ENCODE assay signal across 20 cellular contexts in the genomic region with DNA sequence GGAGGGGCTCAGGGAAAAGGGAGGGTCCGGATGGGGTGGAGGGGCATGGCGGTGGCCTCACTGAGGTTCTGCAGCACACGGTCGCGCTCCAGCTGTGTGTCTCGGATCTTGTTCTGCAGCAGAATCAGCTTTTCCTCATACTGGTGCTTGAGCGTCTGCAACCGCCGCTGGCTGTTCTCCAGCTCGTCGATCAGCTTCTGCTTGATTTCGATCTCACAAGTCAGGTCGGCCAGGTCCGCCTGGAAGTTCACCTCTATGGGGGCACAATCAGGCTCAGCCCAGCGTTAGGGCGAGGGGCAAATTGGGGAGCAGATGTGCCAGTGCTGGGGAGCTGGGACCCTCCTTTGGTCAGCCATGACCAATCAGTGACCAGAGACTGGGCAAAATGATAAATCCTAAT. TPM values are rescaled to one million over a fixed set of nuclear protein-coding genes. Genes with fewer than 3 reads are reported as not detected.
DNase-seq lines count a peak whose midpoint lies in the region; ATAC-seq and TF ChIP-seq lines count a peak whose summit lies in the region.
"Had no signal": no experiment of that assay in that cellular context is flagged by ENCODE, and none has a peak within 500 bp of the region (broad histone marks: within the 10 kb centered on the region; RNA-seq: fewer than 3 reads in every experiment).

No MANE protein-coding gene starts in this region.

- no peaks in the 10 kb centered on the region for H3K4me1 Mint-ChIP-seq in activated CD8-positive, alpha-beta T cell treated with anti-CD3 and anti-CD28 coated beads, Interleukin-2, amount 10 ng/mL, durations not matched to agents 7 days and 5 days (ENCODE audit: low read depth)
- H3K4me1 Mint-ChIP-seq in activated CD8-positive, alpha-beta T cell treated with anti-CD3 and anti-CD28 coated beads for 36 hours (ENCODE audit: low read depth): peaks cover 14% of the 10 kb centered on the region
- peaks cover 16% of the 10 kb centered on the region for H3K4me1 Mint-ChIP-seq in nephron progenitor cell
- H3K4me1 Mint-ChIP-seq: GM23338, H9 had no signal

- H3K9me2 ChIP-seq in Karpas-422 (replicated peaks; ENCODE audit: insufficient read depth, low read length): no peaks in the 10 kb centered on the region

- H3K4me2 ChIP-seq in parathyroid adenoma (ENCODE audit: low read length) (peak overlapping the region; percentile 27), Karpas-422 (ENCODE audit: low read depth, low read length, poor library complexity, severe bottlenecking) (no peak overlapping the region)
- H3K4me2 ChIP-seq: BLaER1, GM23338 had no signal

- H3K36me3 Mint-ChIP-seq in activated CD8-positive, alpha-beta T cell treated with anti-CD3 and anti-CD28 coated beads, Interleukin-2, amount 10 ng/mL, durations not matched to agents 7 days and 5 days (ENCODE audit: low read depth): peaks cover 82% of the 10 kb centered on the region
- H3K36me3 Mint-ChIP-seq in activated CD8-positive, alpha-beta T cell treated with anti-CD3 and anti-CD28 coated beads for 36 hours (ENCODE audit: low read depth): peaks cover 70% of the 10 kb centered on the region
- H3K36me3 Mint-ChIP-seq in nephron progenitor cell (ENCODE audit: low read depth): peaks cover 54% of the 10 kb centered on the region

- H3K4me3 ChIP-seq in parathyroid adenoma (ENCODE audit: low read depth, low read length) (no peak overlapping the region), Karpas-422 (ENCODE audit: low read length) (no peak overlapping the region)
- H3K4me3 ChIP-seq: BLaER1, GM12878, GM23338 had no signal

- peaks cover 2% of the 10 kb centered on the region for H3K79me2 ChIP-seq in parathyroid adenoma
- H3K79me2 ChIP-seq in Karpas-422 (ENCODE audit: low read length): no peaks in the 10 kb centered on the region

- POLR2A ChIA-PET in activated CD8-positive, alpha-beta T cell treated with anti-CD3 and anti-CD28 coated beads, Interleukin-2, amount 10 ng/mL, durations not matched to agents 7 days and 5 days (lab: Charles Lee): interaction anchor here (1.4 kb wide), 1 partner anchor 17 kb away, joined by 3 read pairs; no protein-coding TSS in a partner anchor
- POLR2A ChIA-PET in activated CD8-positive, alpha-beta T cell treated with anti-CD3 and anti-CD28 coated beads for 36 hours (lab: Charles Lee): interaction anchor here (1.0 to 1.2 kb wide), 4 partner anchors 11 to 25 kb away, joined by 3 to 4 read pairs (median 3); partner anchors contain the start of gene KIF21B

- no peaks in the 10 kb centered on the region for H4K20me1 ChIP-seq in Karpas-422 (ENCODE audit: insufficient read depth, low read depth, low read length)

- H3K27ac ChIP-seq in parathyroid adenoma: no peak overlapping the region
- H3K27ac ChIP-seq in Karpas-422 (ENCODE audit: low read length): no peak overlapping the region
- H3K27ac ChIP-seq: 22Rv1, BLaER1, C4-2B had no signal

- CTCF ChIA-PET in activated CD8-positive, alpha-beta T cell treated with anti-CD3 and anti-CD28 coated beads, Interleukin-2, amount 10 ng/mL, durations not matched to agents 7 days and 5 days (lab: Charles Lee): interaction anchor here (1.8 kb wide), 1 partner anchor 27 kb away, joined by 5 read pairs; no protein-coding TSS in a partner anchor
- CTCF ChIA-PET in activated CD8-positive, alpha-beta T cell treated with anti-CD3 and anti-CD28 coated beads for 36 hours (lab: Charles Lee): interaction anchor here (1.1 to 1.7 kb wide), 3 partner anchors 19 to 46 kb away, joined by 3 to 10 read pairs (median 5); no protein-coding TSS in a partner anchor

- H3K9ac ChIP-seq in parathyroid adenoma (no peak overlapping the region), Karpas-422 (ENCODE audit: low read length) (no peak overlapping the region)
- H3K9ac ChIP-seq: BLaER1 had no signal

- H3K9me3 ChIP-seq in parathyroid adenoma (ENCODE audit: control insufficient read depth, low read length): no peaks in the 10 kb centered on the region
- no peaks in the 10 kb centered on the region for H3K9me3 ChIP-seq in Karpas-422 (ENCODE audit: low read length)
- H3K9me3 ChIP-seq: BLaER1, Caco-2 had no signal

- H3K27me3 Mint-ChIP-seq in activated CD8-positive, alpha-beta T cell treated with anti-CD3 and anti-CD28 coated beads, Interleukin-2, amount 10 ng/mL, durations not matched to agents 7 days and 5 days (ENCODE audit: low read depth): no peaks in the 10 kb centered on the region
- no peaks in the 10 kb centered on the region for H3K27me3 Mint-ChIP-seq in activated CD8-positive, alpha-beta T cell treated with anti-CD3 and anti-CD28 coated beads for 36 hours
- peaks cover 12% of the 10 kb centered on the region for H3K27me3 Mint-ChIP-seq in nephron progenitor cell (ENCODE audit: low read depth, poor library complexity)
- H3K27me3 Mint-ChIP-seq: B cell; CD4-positive, CD25-positive, alpha-beta regulatory T cell had no signal

- no peak overlapping the region for H3K4me3 Mint-ChIP-seq in activated CD8-positive, alpha-beta T cell treated with anti-CD3 and anti-CD28 coated beads, Interleukin-2, amount 10 ng/mL, durations not matched to agents 7 days and 5 days
- H3K4me3 Mint-ChIP-seq in activated CD8-positive, alpha-beta T cell treated with anti-CD3 and anti-CD28 coated beads for 36 hours: no peak overlapping the region
- no peak overlapping the region for H3K4me3 Mint-ChIP-seq in nephron progenitor cell
- H3K4me3 Mint-ChIP-seq: B cell; CD4-positive, CD25-positive, alpha-beta regulatory T cell; CD8-positive, alpha-beta T cell; GM23338; H9 had no signal

- no peak for DNase-seq in activated CD8-positive, alpha-beta T cell treated with anti-CD3 and anti-CD28 coated beads, Interleukin-2, amount 10 ng/mL, durations not matched to agents 7 days and 5 days
- DNase-seq in activated CD8-positive, alpha-beta T cell treated with anti-CD3 and anti-CD28 coated beads for 36 hours: no peak
- DNase-seq in nephron progenitor cell (no peak), Karpas-422 (no peak), NCI-H2171 (lab: John Stamatoyannopoulos, UW) (no peak)
- DNase-seq: Caco-2; CD4-positive, CD25-positive, alpha-beta regulatory T cell; CD8-positive, alpha-beta T cell; DMS153; DND-41; GDM1; H9 had no signal

- TF ChIP-seq CTCF in activated CD8-positive, alpha-beta T cell treated with anti-CD3 and anti-CD28 coated beads for 36 hours (IDR thresholded peaks at IDR 0.05): no peak
- no peak for TF ChIP-seq CTCF in nephron progenitor cell (IDR thresholded peaks at IDR 0.05)
- TF ChIP-seq CTCF in parathyroid adenoma (IDR thresholded peaks at IDR 0.05): no peak

- no peaks in the 10 kb centered on the region for H3K9me3 Mint-ChIP-seq in activated CD8-positive, alpha-beta T cell treated with anti-CD3 and anti-CD28 coated beads, Interleukin-2, amount 10 ng/mL, durations not matched to agents 7 days and 5 days (ENCODE audit: insufficient read depth)
- no peaks in the 10 kb centered on the region for H3K9me3 Mint-ChIP-seq in activated CD8-positive, alpha-beta T cell treated with anti-CD3 and anti-CD28 coated beads for 36 hours
- no peaks in the 10 kb centered on the region for H3K9me3 Mint-ChIP-seq in nephron progenitor cell
- H3K9me3 Mint-ChIP-seq: CD4-positive, CD25-positive, alpha-beta regulatory T cell; CD8-positive, alpha-beta T cell; GM23338; H9 had no signal

- H3K27ac Mint-ChIP-seq in activated CD8-positive, alpha-beta T cell treated with anti-CD3 and anti-CD28 coated beads, Interleukin-2, amount 10 ng/mL, durations not matched to agents 7 days and 5 days: peak overlapping the region; percentile 28
- H3K27ac Mint-ChIP-seq in activated CD8-positive, alpha-beta T cell treated with anti-CD3 and anti-CD28 coated beads for 36 hours: no peak overlapping the region
- peak overlapping the region; percentile 17 for H3K27ac Mint-ChIP-seq in nephron progenitor cell
- H3K27ac Mint-ChIP-seq: B cell; CD8-positive, alpha-beta T cell; GM23338 had no signal

- no peak for ATAC-seq in activated CD8-positive, alpha-beta T cell treated with anti-CD3 and anti-CD28 coated beads, Interleukin-2, amount 10 ng/mL, durations not matched to agents 7 days and 5 days
- no peak for ATAC-seq in activated CD8-positive, alpha-beta T cell treated with anti-CD3 and anti-CD28 coated beads for 36 hours
- ATAC-seq: CD8-positive, alpha-beta T cell; GM12878; GM23338; HCT116 had no signal

- H3K36me3 ChIP-seq in parathyroid adenoma (ENCODE audit: control insufficient read depth, insufficient read depth, low read length) (no peaks in the 10 kb centered on the region), Karpas-422 (ENCODE audit: insufficient read depth, low read length) (no peaks in the 10 kb centered on the region)

- no peaks in the 10 kb centered on the region for H3K27me3 ChIP-seq in parathyroid adenoma (ENCODE audit: control insufficient read depth, insufficient read depth, low read length)
- H3K27me3 ChIP-seq in Karpas-422 (ENCODE audit: low read length): no peaks in the 10 kb centered on the region
- H3K27me3 ChIP-seq: BLaER1 had no signal

- H3K4me1 ChIP-seq in parathyroid adenoma (peaks cover 7% of the 10 kb centered on the region), Karpas-422 (ENCODE audit: low read length) (no peaks in the 10 kb centered on the region)
- H3K4me1 ChIP-seq: Caco-2 had no signal

- H2AFZ ChIP-seq in parathyroid adenoma (no peak overlapping the region), Karpas-422 (ENCODE audit: low read length) (no peak overlapping the region)
- H2AFZ ChIP-seq: GM23338 had no signal

- intact Hi-C loops in activated CD8-positive, alpha-beta T cell treated with anti-CD3 and anti-CD28 coated beads for 36 hours (cut with micrococcal nuclease): no loop called here

RNA-seq across cellular contexts. Expression of gene KIF21B, which starts 25.2 kb away (rescaled TPM):
- 100 to 1,000 TPM; 158 to 162 TPM for total RNA-seq in activated CD8-positive, alpha-beta T cell treated with anti-CD3 and anti-CD28 coated beads, Interleukin-2, amount 10 ng/mL, durations not matched to agents 7 days and 5 days
- 10 to 100 TPM; 93.5 to 94.0 TPM for total RNA-seq in activated CD8-positive, alpha-beta T cell treated with anti-CD3 and anti-CD28 coated beads for 36 hours
- 0.22 TPM in 2 replicates for total RNA-seq in Karpas-422 (2014; rRNA removed; shearing (Covaris generic); ENCODE audit: low replicate concordance)

Comparison
In these comparisons a context has a peak if more than half of its experiments do, and no peak if none do; other contexts are left out.
1. RNA of gene KIF21B, which starts 25.2 kb away (total RNA-seq): 158 to 162 TPM in activated CD8-positive, alpha-beta T cell treated with anti-CD3 and anti-CD28 coated beads, Interleukin-2, amount 10 ng/mL, durations not matched to agents 7 days and 5 days and 93.5 to 94.0 TPM in activated CD8-positive, alpha-beta T cell treated with anti-CD3 and anti-CD28 coated beads for 36 hours; 0.22 TPM in Karpas-422; every median in the first group is over 10 times any median in the second.